In the genomic region with DNA sequence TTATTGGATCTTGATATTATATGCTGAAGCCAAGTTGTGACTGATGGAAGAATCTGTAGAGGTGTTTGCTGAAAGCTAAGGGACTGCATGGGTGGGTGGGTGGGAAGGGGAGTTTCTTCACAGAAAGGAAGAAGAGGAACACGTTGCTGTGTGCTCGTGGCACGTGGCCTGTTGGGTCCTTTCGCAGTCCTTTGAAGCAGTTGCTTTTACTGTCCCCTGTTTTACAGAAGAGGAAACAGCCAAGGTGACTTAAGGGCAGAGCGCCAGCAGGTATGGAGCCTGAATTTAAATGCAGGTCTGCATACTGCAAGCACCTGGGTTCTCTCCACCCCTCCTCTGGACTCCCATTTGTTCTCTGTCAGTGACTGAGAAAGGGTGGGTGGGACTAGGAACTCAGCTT, we compare ENCODE assay signal across 34 cellular contexts. TPM values are rescaled to one million over a fixed set of nuclear protein-coding genes. Genes with fewer than 3 reads are reported as not detected.
"Had no signal": no experiment of that assay in that cellular context is flagged by ENCODE, and none has a peak within 500 bp of the region (broad histone marks: within the 10 kb centered on the region; RNA-seq: fewer than 3 reads in every experiment).

No MANE protein-coding gene starts in this region.

- H3K79me2 ChIP-seq: parathyroid adenoma had no signal

- H3K9me3 ChIP-seq: colonic mucosa, gastrocnemius medialis, left lung, mucosa of descending colon, neutrophil, right atrium auricular region, sigmoid colon, stomach, thyroid gland, vagina had no signal

- H3K27me3 ChIP-seq: colonic mucosa, gastrocnemius medialis, right atrium auricular region, sigmoid colon, thyroid gland, vagina had no signal

- H3K27ac Mint-ChIP-seq: effector memory CD8-positive, alpha-beta T cell; mesothelial cell of epicardium; natural killer cell treated with Interleukin-12 subunit alpha and Interleukin-12 subunit beta and Interleukin-15 and Interleukin-18, amount 100 ng/mL, for 72 hours; progenitor cell of endocrine pancreas; stimulated activated effector memory CD8-positive, alpha-beta T cell treated with anti-CD3 and anti-CD28 coated beads, Interleukin-12 subunit alpha, Interleukin-12 subunit beta, amount 100 ng/mL, for 72 hours had no signal

- H3K27ac ChIP-seq: colonic mucosa, gastrocnemius medialis, left lung, neutrophil, parathyroid adenoma, right atrium auricular region, sigmoid colon, stomach, thyroid gland, vagina had no signal

- H2AFZ ChIP-seq: parathyroid adenoma had no signal

- H3K4me1 ChIP-seq: colonic mucosa, gastrocnemius medialis, left lung, parathyroid adenoma, right atrium auricular region, sigmoid colon, stomach, thyroid gland, vagina had no signal

- ATAC-seq: effector memory CD8-positive, alpha-beta T cell; gastrocnemius medialis; left lung; mucosa of descending colon; natural killer cell treated with Interleukin-12 subunit alpha and Interleukin-12 subunit beta and Interleukin-15 and Interleukin-18, amount 100 ng/mL, for 72 hours; stimulated activated effector memory CD8-positive, alpha-beta T cell treated with anti-CD3 and anti-CD28 coated beads, Interleukin-12 subunit alpha, Interleukin-12 subunit beta, amount 100 ng/mL, for 72 hours had no signal

- H3K4me1 Mint-ChIP-seq: mesothelial cell of epicardium; naive B cell; neural crest cell; stimulated activated effector memory CD8-positive, alpha-beta T cell treated with anti-CD3 and anti-CD28 coated beads, Interleukin-12 subunit alpha, Interleukin-12 subunit beta, amount 100 ng/mL, for 72 hours had no signal

- H3K9me3 Mint-ChIP-seq: effector memory CD8-positive, alpha-beta T cell; mesothelial cell of epicardium; natural killer cell treated with Interleukin-12 subunit alpha and Interleukin-12 subunit beta and Interleukin-15 and Interleukin-18, amount 100 ng/mL, for 72 hours; neural crest cell; stimulated activated effector memory CD8-positive, alpha-beta T cell treated with anti-CD3 and anti-CD28 coated beads, Interleukin-12 subunit alpha, Interleukin-12 subunit beta, amount 100 ng/mL, for 72 hours had no signal

- H3K9ac ChIP-seq: parathyroid adenoma had no signal

- DNase-seq: colonic mucosa; dermis blood vessel endothelial cell; effector memory CD8-positive, alpha-beta T cell; foreskin fibroblast; gastrocnemius medialis; kidney; left lung; mesenchymal stem cell; mucosa of descending colon; naive B cell; sigmoid colon; stimulated activated CD4-positive, alpha-beta T cell treated with anti-CD3 and anti-CD28 coated beads, Interleukin-2, amount 100 ng/mL, for 24 hours; stimulated activated CD4-positive, alpha-beta T cell treated with anti-CD3 and anti-CD28 coated beads, Interleukin-4, amount 100 ng/mL, for 24 hours; stimulated activated naive CD4-positive, alpha-beta T cell treated with Interleukin-2 at 50 U/mL for 16 hours; stomach; thyroid gland; trophoblast cell had no signal

- H3K4me3 Mint-ChIP-seq: effector memory CD8-positive, alpha-beta T cell; mesothelial cell of epicardium; naive B cell; natural killer cell treated with Interleukin-12 subunit alpha and Interleukin-12 subunit beta and Interleukin-15 and Interleukin-18, amount 100 ng/mL, for 72 hours; neural crest cell; stimulated activated effector memory CD8-positive, alpha-beta T cell treated with anti-CD3 and anti-CD28 coated beads, Interleukin-12 subunit alpha, Interleukin-12 subunit beta, amount 100 ng/mL, for 72 hours had no signal

- H3K36me3 Mint-ChIP-seq: mesothelial cell of epicardium; naive B cell; natural killer cell treated with Interleukin-12 subunit alpha and Interleukin-12 subunit beta and Interleukin-15 and Interleukin-18, amount 100 ng/mL, for 72 hours; stimulated activated effector memory CD8-positive, alpha-beta T cell treated with anti-CD3 and anti-CD28 coated beads, Interleukin-12 subunit alpha, Interleukin-12 subunit beta, amount 100 ng/mL, for 72 hours had no signal

RNA-seq across cellular contexts. Expression of a gene that starts 59.4 kb away (rescaled TPM):
- total RNA-seq: colonic mucosa; dermis blood vessel endothelial cell; gastrocnemius medialis; glomerular endothelial cell; kidney; left lung; lower leg skin; lung microvascular endothelial cell; mesothelial cell of epicardium; mucosa of descending colon; natural killer cell treated with Interleukin-12 subunit alpha and Interleukin-12 subunit beta and Interleukin-15 and Interleukin-18, amount 100 ng/mL, for 72 hours; neural crest cell; osteoblast; progenitor cell of endocrine pancreas; right atrium auricular region; sigmoid colon; skeletal muscle tissue; stomach; subcutaneous adipose tissue; temporal lobe; thyroid gland; ureter; vagina had no signal
